1 cellular context compared by ENCODE assay signal in genomic region chr17:38656959-38657823, GRCh38.
A peak's percentile ranks its signal among the peaks of the same experiment; 100 is the strongest.
TF ChIP-seq lines count a peak whose summit lies in the region.

No MANE protein-coding gene starts in this region.

TF ChIP-seq in HepG2, 621 proteins besides CTCF, POLR2A, EP300 and RAD21 (continued from another document and continues in another):
- peak; percentile 93 for TF ChIP-seq NFAT5 (CRISPR knock-in tag; IDR thresholded peaks at IDR 0.05)
- TF ChIP-seq, protein P1, sequence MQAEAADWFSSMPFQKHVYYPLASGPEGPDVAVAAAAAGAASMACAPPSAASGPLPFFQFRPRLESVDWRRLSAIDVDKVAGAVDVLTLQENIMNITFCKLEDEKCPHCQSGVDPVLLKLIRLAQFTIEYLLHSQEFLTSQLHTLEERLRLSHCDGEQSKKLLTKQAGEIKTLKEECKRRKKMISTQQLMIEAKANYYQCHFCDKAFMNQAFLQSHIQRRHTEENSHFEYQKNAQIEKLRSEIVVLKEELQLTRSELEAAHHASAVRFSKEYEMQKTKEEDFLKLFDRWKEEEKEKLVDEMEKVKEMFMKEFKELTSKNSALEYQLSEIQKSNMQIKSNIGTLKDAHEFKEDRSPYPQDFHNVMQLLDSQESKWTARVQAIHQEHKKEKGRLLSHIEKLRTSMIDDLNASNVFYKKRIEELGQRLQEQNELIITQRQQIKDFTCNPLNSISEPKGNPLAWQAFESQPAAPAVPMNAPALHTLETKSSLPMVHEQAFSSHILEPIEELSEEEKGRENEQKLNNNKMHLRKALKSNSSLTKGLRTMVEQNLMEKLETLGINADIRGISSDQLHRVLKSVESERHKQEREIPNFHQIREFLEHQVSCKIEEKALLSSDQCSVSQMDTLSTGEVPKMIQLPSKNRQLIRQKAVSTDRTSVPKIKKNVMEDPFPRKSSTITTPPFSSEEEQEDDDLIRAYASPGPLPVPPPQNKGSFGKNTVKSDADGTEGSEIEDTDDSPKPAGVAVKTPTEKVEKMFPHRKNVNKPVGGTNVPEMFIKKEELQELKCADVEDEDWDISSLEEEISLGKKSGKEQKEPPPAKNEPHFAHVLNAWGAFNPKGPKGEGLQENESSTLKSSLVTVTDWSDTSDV (CRISPR knock-in tag; IDR thresholded peaks at IDR 0.05), result peak; percentile 66; the same call in 1 of the 2 replicates
- TF ChIP-seq ZBTB49 (CRISPR knock-in tag; IDR thresholded peaks at IDR 0.05; ENCODE audit: borderline replicate concordance), result no peak
- peak; percentile 26; the same call in 1 of the 2 replicates for TF ChIP-seq ZNF780A (CRISPR knock-in tag; IDR thresholded peaks at IDR 0.05)
- no peak for TF ChIP-seq ZNF768 (CRISPR knock-in tag; IDR thresholded peaks at IDR 0.05)
- TF ChIP-seq MYPOP (CRISPR knock-in tag; IDR thresholded peaks at IDR 0.05), result peak; percentile 63; the same call in 1 of the 2 replicates
- TF ChIP-seq SALL1 (CRISPR knock-in tag; IDR thresholded peaks at IDR 0.05), result peak; percentile 96
- TF ChIP-seq ZNF841 (CRISPR knock-in tag; IDR thresholded peaks at IDR 0.05; ENCODE audit: borderline replicate concordance), result 0 out of 2 replicates have a peak, but pooled peaks have one; percentile 16
- TF ChIP-seq MLXIP (CRISPR knock-in tag; IDR thresholded peaks at IDR 0.05; ENCODE audit: borderline replicate concordance), result no peak
- TF ChIP-seq NCOR1 (IDR thresholded peaks at IDR 0.05; ENCODE audit: borderline replicate concordance, low read length), result peak; percentile 94; the same call in 1 of the 2 replicates
- TF ChIP-seq, protein P2, sequence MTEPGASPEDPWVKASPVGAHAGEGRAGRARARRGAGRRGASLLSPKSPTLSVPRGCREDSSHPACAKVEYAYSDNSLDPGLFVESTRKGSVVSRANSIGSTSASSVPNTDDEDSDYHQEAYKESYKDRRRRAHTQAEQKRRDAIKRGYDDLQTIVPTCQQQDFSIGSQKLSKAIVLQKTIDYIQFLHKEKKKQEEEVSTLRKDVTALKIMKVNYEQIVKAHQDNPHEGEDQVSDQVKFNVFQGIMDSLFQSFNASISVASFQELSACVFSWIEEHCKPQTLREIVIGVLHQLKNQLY (CRISPR knock-in tag; IDR thresholded peaks at IDR 0.05), result 0 out of 2 replicates have a peak, but pooled peaks have one; percentile 41
- TF ChIP-seq, protein P3, sequence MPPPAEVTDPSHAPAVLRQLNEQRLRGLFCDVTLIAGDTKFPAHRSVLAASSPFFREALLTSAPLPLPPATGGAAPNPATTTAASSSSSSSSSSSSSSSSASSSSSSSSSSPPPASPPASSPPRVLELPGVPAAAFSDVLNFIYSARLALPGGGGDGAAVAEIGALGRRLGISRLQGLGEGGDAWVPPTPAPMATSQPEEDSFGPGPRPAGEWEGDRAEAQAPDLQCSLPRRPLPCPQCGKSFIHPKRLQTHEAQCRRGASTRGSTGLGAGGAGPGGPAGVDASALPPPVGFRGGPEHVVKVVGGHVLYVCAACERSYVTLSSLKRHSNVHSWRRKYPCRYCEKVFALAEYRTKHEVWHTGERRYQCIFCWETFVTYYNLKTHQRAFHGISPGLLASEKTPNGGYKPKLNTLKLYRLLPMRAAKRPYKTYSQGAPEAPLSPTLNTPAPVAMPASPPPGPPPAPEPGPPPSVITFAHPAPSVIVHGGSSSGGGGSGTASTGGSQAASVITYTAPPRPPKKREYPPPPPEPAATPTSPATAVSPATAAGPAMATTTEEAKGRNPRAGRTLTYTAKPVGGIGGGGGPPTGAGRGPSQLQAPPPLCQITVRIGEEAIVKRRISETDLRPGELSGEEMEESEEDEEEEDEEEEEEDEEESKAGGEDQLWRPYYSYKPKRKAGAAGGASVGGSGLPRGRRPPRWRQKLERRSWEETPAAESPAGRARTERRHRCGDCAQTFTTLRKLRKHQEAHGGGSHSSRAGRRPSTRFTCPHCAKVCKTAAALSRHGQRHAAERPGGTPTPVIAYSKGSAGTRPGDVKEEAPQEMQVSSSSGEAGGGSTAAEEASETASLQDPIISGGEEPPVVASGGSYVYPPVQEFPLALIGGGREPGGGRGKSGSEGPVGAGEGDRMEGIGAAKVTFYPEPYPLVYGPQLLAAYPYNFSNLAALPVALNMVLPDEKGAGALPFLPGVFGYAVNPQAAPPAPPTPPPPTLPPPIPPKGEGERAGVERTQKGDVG (CRISPR knock-in tag; IDR thresholded peaks at IDR 0.05; ENCODE audit: borderline replicate concordance), result no peak; the same call in 1 of the 2 replicates
- TF ChIP-seq IRX3 (CRISPR knock-in tag; IDR thresholded peaks at IDR 0.05; ENCODE audit: borderline replicate concordance, low read depth), result peak; percentile 69; the same call in 1 of the 2 replicates
- no peak for TF ChIP-seq ZNF20 (CRISPR knock-in tag; IDR thresholded peaks at IDR 0.05)
- no peak; the same call in 1 of the 2 replicates for TF ChIP-seq TCF7 (IDR thresholded peaks at IDR 0.05; ENCODE audit: low read depth)
- TF ChIP-seq TAF15 (IDR thresholded peaks at IDR 0.05; ENCODE audit: low read depth, low read length, poor library complexity, severe bottlenecking), result no peak
- TF ChIP-seq ZSCAN9 (CRISPR knock-in tag; IDR thresholded peaks at IDR 0.05; ENCODE audit: borderline replicate concordance), result no peak; the same call in 1 of the 2 replicates
- TF ChIP-seq, protein P4, sequence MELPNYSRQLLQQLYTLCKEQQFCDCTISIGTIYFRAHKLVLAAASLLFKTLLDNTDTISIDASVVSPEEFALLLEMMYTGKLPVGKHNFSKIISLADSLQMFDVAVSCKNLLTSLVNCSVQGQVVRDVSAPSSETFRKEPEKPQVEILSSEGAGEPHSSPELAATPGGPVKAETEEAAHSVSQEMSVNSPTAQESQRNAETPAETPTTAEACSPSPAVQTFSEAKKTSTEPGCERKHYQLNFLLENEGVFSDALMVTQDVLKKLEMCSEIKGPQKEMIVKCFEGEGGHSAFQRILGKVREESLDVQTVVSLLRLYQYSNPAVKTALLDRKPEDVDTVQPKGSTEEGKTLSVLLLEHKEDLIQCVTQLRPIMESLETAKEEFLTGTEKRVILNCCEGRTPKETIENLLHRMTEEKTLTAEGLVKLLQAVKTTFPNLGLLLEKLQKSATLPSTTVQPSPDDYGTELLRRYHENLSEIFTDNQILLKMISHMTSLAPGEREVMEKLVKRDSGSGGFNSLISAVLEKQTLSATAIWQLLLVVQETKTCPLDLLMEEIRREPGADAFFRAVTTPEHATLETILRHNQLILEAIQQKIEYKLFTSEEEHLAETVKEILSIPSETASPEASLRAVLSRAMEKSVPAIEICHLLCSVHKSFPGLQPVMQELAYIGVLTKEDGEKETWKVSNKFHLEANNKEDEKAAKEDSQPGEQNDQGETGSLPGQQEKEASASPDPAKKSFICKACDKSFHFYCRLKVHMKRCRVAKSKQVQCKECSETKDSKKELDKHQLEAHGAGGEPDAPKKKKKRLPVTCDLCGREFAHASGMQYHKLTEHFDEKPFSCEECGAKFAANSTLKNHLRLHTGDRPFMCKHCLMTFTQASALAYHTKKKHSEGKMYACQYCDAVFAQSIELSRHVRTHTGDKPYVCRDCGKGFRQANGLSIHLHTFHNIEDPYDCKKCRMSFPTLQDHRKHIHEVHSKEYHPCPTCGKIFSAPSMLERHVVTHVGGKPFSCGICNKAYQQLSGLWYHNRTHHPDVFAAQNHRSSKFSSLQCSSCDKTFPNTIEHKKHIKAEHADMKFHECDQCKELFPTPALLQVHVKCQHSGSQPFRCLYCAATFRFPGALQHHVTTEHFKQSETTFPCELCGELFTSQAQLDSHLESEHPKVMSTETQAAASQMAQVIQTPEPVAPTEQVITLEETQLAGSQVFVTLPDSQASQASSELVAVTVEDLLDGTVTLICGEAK (IDR thresholded peaks at IDR 0.05), result no peak
- TF ChIP-seq, protein P4 (CRISPR knock-in tag; IDR thresholded peaks at IDR 0.05), result peak; percentile 63; the same call in 1 of the 2 replicates
